Comparison of ENCODE assay signal across 17 cellular contexts in genomic region chr3:29512620-29513019, GRCh38.
DNase-seq lines count a peak whose midpoint lies in the region; ATAC-seq, FAIRE-seq and TF ChIP-seq lines count a peak whose summit lies in the region.
"Had no signal": no experiment of that assay in that cellular context is flagged by ENCODE, and none has a peak within 500 bp of the region (broad histone marks: within the 10 kb centered on the region; RNA-seq: fewer than 3 reads in every experiment).

No MANE protein-coding gene starts in this region.

- H2AFZ ChIP-seq in OCI-LY7 (ENCODE audit: low read length), result peak overlapping the region; percentile 28
- peak overlapping the region; percentile 11 for H2AFZ ChIP-seq in endothelial cell of umbilical vein (ENCODE audit: low read depth, low read length)

- no peaks in the 10 kb centered on the region for H3K9me3 ChIP-seq in OCI-LY7 (ENCODE audit: low read length)
- no peaks in the 10 kb centered on the region for H3K9me3 ChIP-seq in endothelial cell of umbilical vein (replicated peaks; ENCODE audit: control insufficient read depth, insufficient read depth, low read length)

- TF ChIP-seq POLR2A in endothelial cell of umbilical vein (IDR thresholded peaks at IDR 0.05; ENCODE audit: low read depth, low read length), result no peak

- no peaks in the 10 kb centered on the region for H3K9me1 ChIP-seq in endothelial cell of umbilical vein (replicated peaks; ENCODE audit: control insufficient read depth, extremely low read depth, insufficient read depth, low read length)

- peaks cover 14% of the 10 kb centered on the region for H3K4me1 Mint-ChIP-seq in nephron

- no peaks in the 10 kb centered on the region for H3K27me3 ChIP-seq in endothelial cell of umbilical vein (ENCODE audit: control insufficient read depth in 2 of 2, insufficient read depth in 2 of 2, low read length in 2 of 2)

- H3K79me2 ChIP-seq in OCI-LY7 (ENCODE audit: insufficient read depth, low read depth, low read length) (no peaks in the 10 kb centered on the region), endothelial cell of umbilical vein (ENCODE audit: control insufficient read depth, insufficient read depth, low read length) (no peaks in the 10 kb centered on the region)

- peak overlapping the region; percentile 63 for H3K9ac ChIP-seq in endothelial cell of umbilical vein (replicated peaks; ENCODE audit: extremely low read depth, insufficient read depth, low read length)

- peak overlapping the region in 2 of 3 experiments; percentile 3 to 45 for H3K27ac Mint-ChIP-seq in nephron
- H3K27ac Mint-ChIP-seq: CD8-positive, alpha-beta T cell had no signal

- H4K20me1 ChIP-seq in OCI-LY7 (ENCODE audit: insufficient read depth, low read length) (no peaks in the 10 kb centered on the region), endothelial cell of umbilical vein (replicated peaks; ENCODE audit: control insufficient read depth, extremely low read depth, insufficient read depth, low read length) (no peaks in the 10 kb centered on the region)

- H3K36me3 Mint-ChIP-seq in nephron (ENCODE audit: low read depth), result no peaks in the 10 kb centered on the region
- H3K36me3 Mint-ChIP-seq: CD8-positive, alpha-beta T cell had no signal

- peak; percentile 57 for DNase-seq in COLO829 (ENCODE audit: low spot score)
- DNase-seq in OCI-LY7 (ENCODE audit: low spot score), result no peak
- peak; percentile 69 for DNase-seq in endothelial cell of umbilical vein (ENCODE audit: low read depth, low spot score)
- DNase-seq in activated effector memory CD4-positive, alpha-beta T cell treated with anti-CD3 and anti-CD28 coated beads, Interleukin-2, amount 50 U/mL, for 16 hours, result no peak
- DNase-seq in C1 segment of cervical spinal cord (lab: John Stamatoyannopoulos, UW), result no peak
- no peak for DNase-seq in T-helper 2 cell
- DNase-seq: amygdala; CD8-positive, alpha-beta T cell; foreskin fibroblast; Karpas-422; kidney glomerular epithelial cell; NCI-H1092; NCI-H2081 treated with DMSO at 0.1 percent for 48 hours; NCI-H510A treated with DMSO at 0.1 percent for 48 hours; stimulated activated CD4-positive, alpha-beta T cell treated with anti-CD3 and anti-CD28 coated beads, Interleukin-15, amount 100 ng/mL, for 24 hours had no signal

- ATAC-seq in GM21381 (IDR thresholded peaks at IDR 0.05; ENCODE audit: unreplicated experiment), result no peak
- ATAC-seq: CD8-positive, alpha-beta T cell had no signal

- CTCF ChIA-PET in OCI-LY7 (lab: Charles Lee; ENCODE audit: unreplicated experiment) (no interaction called here), endothelial cell of umbilical vein (lab: Charles Lee) (interaction anchor here (1.4 kb wide), 1 partner anchor 16 kb away, joined by 3 read pairs; no protein-coding TSS in a partner anchor)

- H3K36me3 ChIP-seq in OCI-LY7 (ENCODE audit: insufficient read depth, low read length) (no peaks in the 10 kb centered on the region), endothelial cell of umbilical vein (ENCODE audit: control insufficient read depth in 2 of 2, extremely low read depth in 1 of 2, insufficient read depth in 2 of 2, low read length in 2 of 2) (no peaks in the 10 kb centered on the region)

- dilution Hi-C loops in endothelial cell of umbilical vein (cut with MboI; ENCODE audit: extremely low pct_ligation_motif_present, low sequenced_read_pairs), result no loop called here

- H3K27me3 Mint-ChIP-seq in nephron (ENCODE audit: low read depth), result no peaks in the 10 kb centered on the region

- TF ChIP-seq CTCF in OCI-LY7 (conservative IDR thresholded peaks at IDR 0.05; ENCODE audit: low read length) (no peak), endothelial cell of umbilical vein (IDR thresholded peaks at IDR 0.05; ENCODE audit: extremely low read depth in 1 of 2, insufficient read depth in 1 of 2, low read depth in 1 of 2, low read length in 2 of 2) (no peak), nephron (IDR thresholded peaks at IDR 0.05; ENCODE audit: unreplicated experiment in 3 of 3) (no peak)

- H3K4me3 Mint-ChIP-seq in nephron, result no peak overlapping the region
- H3K4me3 Mint-ChIP-seq: CD8-positive, alpha-beta T cell had no signal

- POLR2A ChIA-PET in OCI-LY7 (lab: Charles Lee), result interaction anchor here (0.6 kb wide), 1 partner anchor 391 kb away, joined by 3 read pairs; no protein-coding TSS in a partner anchor
- POLR2A ChIA-PET in endothelial cell of umbilical vein (lab: Charles Lee), result no interaction called here

- no TSS peak for BruUV-seq in OCI-LY7 (replicated peaks; lab: Mats Ljungman, UMichigan)
- no TSS peak for BruUV-seq in endothelial cell of umbilical vein (replicated peaks; lab: Mats Ljungman, UMichigan)

- peak; percentile 52 for FAIRE-seq in endothelial cell of umbilical vein (lab: Jason Lieb, UNC)

- H3K27ac ChIP-seq in OCI-LY7 (ENCODE audit: low read depth, low read length, poor library complexity, severe bottlenecking) (no peak overlapping the region), endothelial cell of umbilical vein (ENCODE audit: insufficient read depth, low read depth, low read length) (peak overlapping the region; percentile 66)

- H3K4me3 ChIP-seq in OCI-LY7 (ENCODE audit: low read depth, low read length, poor library complexity, severe bottlenecking), result no peak overlapping the region
- peak overlapping the region in 2 of 3 experiments; percentile 14 to 51 for H3K4me3 ChIP-seq in endothelial cell of umbilical vein (replicated peaks in 1 of 3; ENCODE audit: insufficient read depth in 1 of 3, low read depth in 1 of 3, low read length in 3 of 3)

- intact Hi-C loops in OCI-LY7 (cut with micrococcal nuclease; ENCODE audit: unreplicated experiment), result no loop called here
- intact Hi-C loops in endothelial cell of umbilical vein (cut with micrococcal nuclease), result loop anchor here (1.0 kb wide), 3 partner anchors 13 to 230 kb away; no protein-coding TSS in a partner anchor

- H3K4me1 ChIP-seq in OCI-LY7 (ENCODE audit: insufficient read depth, low read length, poor library complexity, severe bottlenecking), result peaks cover 28% of the 10 kb centered on the region
- peaks cover 40% of the 10 kb centered on the region for H3K4me1 ChIP-seq in endothelial cell of umbilical vein (ENCODE audit: control insufficient read depth, extremely low read depth, insufficient read depth, low read length)

- no peaks in the 10 kb centered on the region for H3K9me2 ChIP-seq in OCI-LY7 (ENCODE audit: insufficient read depth, low read length)

- peaks cover 9% of the 10 kb centered on the region for H3K9me3 Mint-ChIP-seq in nephron

- H3K4me2 ChIP-seq in OCI-LY7 (ENCODE audit: low read length), result peak overlapping the region; percentile 28; the same call in 1 of the 2 replicates
- peak overlapping the region; percentile 83 for H3K4me2 ChIP-seq in endothelial cell of umbilical vein (ENCODE audit: insufficient read depth, low read length)

TF ChIP-seq in endothelial cell of umbilical vein, 7 proteins besides CTCF, POLR2A, EP300 and RAD21:
- TF ChIP-seq GATA2 (IDR thresholded peaks at IDR 0.05; ENCODE audit: insufficient read depth, insufficient read length, low read depth, low read length) (no peak), POLR2AphosphoS5 (IDR thresholded peaks at IDR 0.05; ENCODE audit: insufficient read depth, low read depth, low read length) (no peak), MAX (IDR thresholded peaks at IDR 0.05; ENCODE audit: insufficient read depth, insufficient read length) (no peak), EZH2 (IDR thresholded peaks at IDR 0.05; ENCODE audit: borderline replicate concordance, low read depth, low read length, severe bottlenecking) (no peak), MYC (IDR thresholded peaks at IDR 0.05; ENCODE audit: low read depth, low read length) (no peak), JUN (IDR thresholded peaks at IDR 0.05; ENCODE audit: borderline replicate concordance, insufficient read depth, insufficient read length, low read depth) (no peak), FOS (IDR thresholded peaks at IDR 0.05; ENCODE audit: borderline replicate concordance, insufficient read depth, low read length) (no peak)
TF ChIP-seq in endothelial cell of umbilical vein: peak in this region for 0.

Comparison
In these comparisons a context has a peak if more than half of its experiments do, and no peak if none do; other contexts are left out.
1. DNase-seq: peak in COLO829 (single experiment) and endothelial cell of umbilical vein (single experiment); none in OCI-LY7 (single experiment), activated effector memory CD4-positive, alpha-beta T cell treated with anti-CD3 and anti-CD28 coated beads, Interleukin-2, amount 50 U/mL, for 16 hours (single experiment), C1 segment of cervical spinal cord (0 of 14) and T-helper 2 cell (0 of 5).